Comparison of ENCODE assay signal across 12 cellular contexts in genomic region chr1:116067564-116067887, GRCh38. TPM values are rescaled to one million over a fixed set of nuclear protein-coding genes. Genes with fewer than 3 reads are reported as not detected.
DNase-seq lines count a peak whose midpoint lies in the region; ATAC-seq lines count a peak whose summit lies in the region.
"Had no signal": no experiment of that assay in that cellular context is flagged by ENCODE, and none has a peak within 500 bp of the region (broad histone marks: within the 10 kb centered on the region; RNA-seq: fewer than 3 reads in every experiment).

No MANE protein-coding gene starts in this region.

- no peak for ATAC-seq in effector memory CD8-positive, alpha-beta T cell (replicated peaks)
- ATAC-seq in GM21515 (IDR thresholded peaks at IDR 0.05; ENCODE audit: unreplicated experiment) = no peak
- ATAC-seq in activated T-cell treated with anti-CD3 and anti-CD28 coated beads, Interleukin-2, amount 50 U/mL, for 72 hours (replicated peaks in 1 of 2) = no peak

- peak overlapping the region; percentile 72 for H3K9ac ChIP-seq in skeletal muscle satellite cell (ENCODE audit: low read depth, low read length)

- no peaks in the 10 kb centered on the region for H3K9me3 ChIP-seq in skeletal muscle satellite cell (replicated peaks; ENCODE audit: low read length)

- no peak overlapping the region for H3K27ac Mint-ChIP-seq in effector memory CD8-positive, alpha-beta T cell
- H3K27ac Mint-ChIP-seq in activated T-cell treated with anti-CD3 and anti-CD28 coated beads, Interleukin-2, amount 50 U/mL, for 72 hours = no peak overlapping the region
- H3K27ac Mint-ChIP-seq: activated naive CD8-positive, alpha-beta T cell treated with anti-CD3 and anti-CD28 coated beads for 36 hours; memory B cell had no signal

- H3K9me3 Mint-ChIP-seq in effector memory CD8-positive, alpha-beta T cell = no peaks in the 10 kb centered on the region
- H3K9me3 Mint-ChIP-seq in activated T-cell treated with anti-CD3 and anti-CD28 coated beads, Interleukin-2, amount 50 U/mL, for 72 hours = no peaks in the 10 kb centered on the region
- H3K9me3 Mint-ChIP-seq: activated naive CD8-positive, alpha-beta T cell treated with anti-CD3 and anti-CD28 coated beads for 36 hours; memory B cell had no signal

- no peak overlapping the region for H3K4me3 Mint-ChIP-seq in effector memory CD8-positive, alpha-beta T cell
- no peak overlapping the region for H3K4me3 Mint-ChIP-seq in activated T-cell treated with anti-CD3 and anti-CD28 coated beads, Interleukin-2, amount 50 U/mL, for 72 hours
- H3K4me3 Mint-ChIP-seq: activated naive CD8-positive, alpha-beta T cell treated with anti-CD3 and anti-CD28 coated beads for 36 hours; memory B cell had no signal

- H3K27me3 Mint-ChIP-seq in effector memory CD8-positive, alpha-beta T cell = peaks cover 0 to 7% of the 10 kb centered on the region in 2 donors
- H3K27me3 Mint-ChIP-seq in activated T-cell treated with anti-CD3 and anti-CD28 coated beads, Interleukin-2, amount 50 U/mL, for 72 hours (ENCODE audit: low read depth) = peaks cover 20% of the 10 kb centered on the region
- H3K27me3 Mint-ChIP-seq: memory B cell had no signal

- H3K4me3 ChIP-seq in skeletal muscle satellite cell (ENCODE audit: low read length) = peak overlapping the region; percentile 29

- H3K4me1 ChIP-seq in skeletal muscle satellite cell (ENCODE audit: control insufficient read depth, insufficient read depth, low read length) = peaks cover 26% of the 10 kb centered on the region

- peak overlapping the region; percentile 70 for H3K4me2 ChIP-seq in skeletal muscle satellite cell (ENCODE audit: low read length)

- H3K36me3 Mint-ChIP-seq in effector memory CD8-positive, alpha-beta T cell (ENCODE audit: insufficient read depth) = peaks cover 4% of the 10 kb centered on the region
- no peaks in the 10 kb centered on the region for H3K36me3 Mint-ChIP-seq in activated T-cell treated with anti-CD3 and anti-CD28 coated beads, Interleukin-2, amount 50 U/mL, for 72 hours (ENCODE audit: insufficient read depth in 2 of 2)

- H3K27me3 ChIP-seq in skeletal muscle satellite cell (ENCODE audit: control insufficient read depth, insufficient read depth, low read length) = no peaks in the 10 kb centered on the region

- no peaks in the 10 kb centered on the region for H3K4me1 Mint-ChIP-seq in effector memory CD8-positive, alpha-beta T cell (ENCODE audit: low read depth in 2 of 2)
- H3K4me1 Mint-ChIP-seq in activated T-cell treated with anti-CD3 and anti-CD28 coated beads, Interleukin-2, amount 50 U/mL, for 72 hours (ENCODE audit: low read depth) = no peaks in the 10 kb centered on the region
- H3K4me1 Mint-ChIP-seq: activated naive CD8-positive, alpha-beta T cell treated with anti-CD3 and anti-CD28 coated beads for 36 hours; memory B cell had no signal

- DNase-seq in EL = peak; percentile 90
- peak; percentile 78 for DNase-seq in amniotic epithelial cell (ENCODE audit: low read depth)
- DNase-seq in glomerular visceral epithelial cell (ENCODE audit: extremely low spot score) = peak; percentile 4
- DNase-seq in effector memory CD8-positive, alpha-beta T cell = no peak
- DNase-seq in LoVo (ENCODE audit: low spot score) = no peak
- DNase-seq in activated T-cell treated with anti-CD3 and anti-CD28 coated beads, Interleukin-2, amount 50 U/mL, for 72 hours = no peak
- DNase-seq: activated CD4-positive, alpha-beta T cell treated with anti-CD3 and anti-CD28 coated beads, Interleukin-2, amount 50 U/mL, for 48 hours; activated naive CD8-positive, alpha-beta T cell treated with anti-CD3 and anti-CD28 coated beads for 36 hours; COR-L47 had no signal

- H3K36me3 ChIP-seq in skeletal muscle satellite cell (ENCODE audit: insufficient read depth, low read length) = no peaks in the 10 kb centered on the region

RNA-seq across cellular contexts. Expression of gene MAB21L3, which starts 43.7 kb away (rescaled TPM):
- under 0.01 TPM in 2 replicates for total RNA-seq in skeletal muscle satellite cell (2012; rRNA removed)
- under 1 TPM in 1 of 2 donors, not detected in 1; 0.14 TPM for total RNA-seq in activated T-cell treated with anti-CD3 and anti-CD28 coated beads, Interleukin-2, amount 50 U/mL, for 72 hours

Comparison
In these comparisons a context has a peak if more than half of its experiments do, and no peak if none do; other contexts are left out.
1. DNase-seq: peak in EL (single experiment), amniotic epithelial cell (single experiment) and glomerular visceral epithelial cell (single experiment); none in effector memory CD8-positive, alpha-beta T cell (0 of 3), LoVo (single experiment) and activated T-cell treated with anti-CD3 and anti-CD28 coated beads, Interleukin-2, amount 50 U/mL, for 72 hours (0 of 2).